Comparison of ENCODE assay signal across 1 cellular context in the genomic region with DNA sequence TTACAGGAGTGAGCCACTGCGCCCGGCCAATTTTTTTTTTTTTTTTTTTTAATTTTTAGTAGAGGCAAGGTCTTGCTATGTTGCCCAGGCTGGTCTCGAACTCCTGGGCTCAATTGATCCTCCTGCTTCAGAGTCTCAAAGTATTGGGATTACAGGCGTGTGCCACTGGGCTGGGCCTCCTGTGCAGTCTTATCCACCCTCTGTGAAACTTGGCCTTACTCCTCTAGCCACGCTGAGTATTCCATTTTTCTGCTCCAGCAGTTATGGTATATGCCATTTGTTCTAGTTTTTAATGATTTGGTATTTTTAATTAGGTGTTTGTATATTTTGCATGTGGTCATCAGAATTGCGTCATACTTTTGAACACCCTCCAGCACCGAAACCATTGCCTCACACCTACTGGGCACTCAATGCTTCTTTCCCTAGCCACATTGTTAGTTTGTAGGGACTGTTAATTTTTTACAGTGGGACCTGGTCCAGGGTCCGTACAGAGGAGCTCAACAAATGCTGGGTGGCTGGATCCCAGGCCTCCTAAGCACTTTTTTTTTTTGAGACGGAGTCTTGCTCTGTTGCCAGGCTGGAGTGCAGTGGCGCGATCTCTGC.
A peak's percentile ranks its signal among the peaks of the same experiment; 100 is the strongest.
TF ChIP-seq lines count a peak whose summit lies in the region.

No MANE protein-coding gene starts in this region.

TF ChIP-seq in K562, 482 proteins besides CTCF, POLR2A, EP300 and RAD21:
- TF ChIP-seq ATF3 (IDR thresholded peaks at IDR 0.05): 0 out of 2 replicates have a peak, but pooled peaks have one; percentile 18
- no peak for TF ChIP-seq ATF3 (CRISPR knock-in tag; conservative IDR thresholded peaks at IDR 0.05)
- peak; percentile 29; the same call in 1 of the 2 replicates for TF ChIP-seq CEBPG (CRISPR knock-in tag; IDR thresholded peaks at IDR 0.05)
- peak; percentile 48 to 59; a peak in 3 of 4 replicates for TF ChIP-seq CEBPG (tag; conservative IDR thresholded peaks at IDR 0.05 in 1 of 2, IDR thresholded peaks at IDR 0.05 in 1 of 2)
- no peak for TF ChIP-seq MTA2 (IDR thresholded peaks at IDR 0.05; ENCODE audit: low read depth)
- TF ChIP-seq CEBPB (tag; IDR thresholded peaks at IDR 0.05): peak; percentile 79
TF ChIP-seq in K562: peak in this region for 3.
